Comparison of ENCODE assay signal across 14 cellular contexts in the genomic region with DNA sequence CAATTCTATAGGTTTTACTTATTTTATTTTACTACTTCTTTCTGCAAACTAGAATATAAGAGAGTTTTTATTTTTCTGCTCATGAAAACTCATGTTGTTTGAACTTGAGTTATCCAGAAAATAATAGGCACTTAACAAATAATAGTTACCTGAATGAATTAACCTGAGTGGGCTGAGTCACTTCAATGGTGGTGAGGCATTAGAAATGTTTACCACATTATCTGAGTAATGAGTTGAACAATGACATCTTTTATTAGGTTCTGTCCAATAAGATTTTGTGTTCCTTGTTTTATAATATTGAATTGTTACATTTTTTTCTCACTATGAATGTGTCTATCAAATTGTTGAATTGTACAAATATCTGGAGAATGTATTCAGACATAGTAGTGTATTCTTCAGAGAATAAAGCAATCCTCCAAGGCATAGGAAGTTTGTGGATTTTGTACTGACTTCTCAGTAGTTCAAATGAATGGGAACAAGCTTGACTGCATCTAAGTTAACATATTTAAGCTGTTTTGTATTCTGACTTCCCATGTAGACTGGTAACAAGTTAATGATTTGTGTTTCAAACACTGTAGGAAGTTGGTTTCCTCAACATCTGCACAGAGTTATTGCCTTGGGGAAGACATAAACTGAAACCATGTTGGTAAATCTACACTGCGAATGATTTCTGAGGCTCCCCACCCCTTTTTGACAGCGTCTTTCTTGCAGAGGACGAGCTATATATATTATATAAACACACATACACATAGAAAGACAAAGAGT.
DNase-seq lines count a peak whose midpoint lies in the region; ATAC-seq lines count a peak whose summit lies in the region.
"Had no signal": no experiment of that assay in that cellular context is flagged by ENCODE, and none has a peak within 500 bp of the region (broad histone marks: within the 10 kb centered on the region; RNA-seq: fewer than 3 reads in every experiment).

No MANE protein-coding gene starts in this region.

- no peaks in the 10 kb centered on the region for H3K36me3 Mint-ChIP-seq in activated CD8-positive, alpha-beta memory T cell treated with anti-CD3 and anti-CD28 coated beads, Interleukin-2, amount 10 ng/mL, durations not matched to agents 7 days and 5 days
- H3K36me3 Mint-ChIP-seq: activated naive CD4-positive, alpha-beta T cell treated with anti-CD3 and anti-CD28 coated beads, Interleukin-2, amount 10 ng/mL, durations not matched to agents 7 days and 5 days; stimulated activated effector memory CD8-positive, alpha-beta T cell treated with anti-CD3 and anti-CD28 coated beads, Interleukin-12 subunit alpha, Interleukin-12 subunit beta, amount 100 ng/mL, for 72 hours had no signal

- ATAC-seq in GM18498 (IDR thresholded peaks at IDR 0.05; ENCODE audit: unreplicated experiment) (peak; percentile 66), GM21367 (IDR thresholded peaks at IDR 0.05; ENCODE audit: unreplicated experiment) (peak; percentile 71), HG03064 (IDR thresholded peaks at IDR 0.05; ENCODE audit: low read depth, unreplicated experiment) (peak; percentile 89), GM21526 (IDR thresholded peaks at IDR 0.05; ENCODE audit: low FRiP score, unreplicated experiment) (no peak)
- no peak for ATAC-seq in activated CD8-positive, alpha-beta memory T cell treated with anti-CD3 and anti-CD28 coated beads, Interleukin-2, amount 10 ng/mL, durations not matched to agents 7 days and 5 days
- ATAC-seq: stimulated activated effector memory CD8-positive, alpha-beta T cell treated with anti-CD3 and anti-CD28 coated beads, Interleukin-12 subunit alpha, Interleukin-12 subunit beta, amount 100 ng/mL, for 72 hours had no signal

- peak; percentile 0 for DNase-seq in RPMI7951 (ENCODE audit: low read depth)
- DNase-seq in activated CD8-positive, alpha-beta memory T cell treated with anti-CD3 and anti-CD28 coated beads, Interleukin-2, amount 10 ng/mL, durations not matched to agents 7 days and 5 days: no peak
- no peak for DNase-seq in SIG-M5 (lab: John Stamatoyannopoulos, UW)
- DNase-seq in effector CD4-positive, alpha-beta T cell: no peak
- DNase-seq: activated naive CD4-positive, alpha-beta T cell treated with anti-CD3 and anti-CD28 coated beads, Interleukin-2, amount 10 ng/mL, durations not matched to agents 7 days and 5 days; Caco-2; endodermal cell; OCI-M1; T-helper 9 cell had no signal

- peaks cover 4% of the 10 kb centered on the region for H3K4me1 Mint-ChIP-seq in activated CD8-positive, alpha-beta memory T cell treated with anti-CD3 and anti-CD28 coated beads, Interleukin-2, amount 10 ng/mL, durations not matched to agents 7 days and 5 days
- H3K4me1 Mint-ChIP-seq: activated naive CD4-positive, alpha-beta T cell treated with anti-CD3 and anti-CD28 coated beads, Interleukin-2, amount 10 ng/mL, durations not matched to agents 7 days and 5 days; endodermal cell; stimulated activated effector memory CD8-positive, alpha-beta T cell treated with anti-CD3 and anti-CD28 coated beads, Interleukin-12 subunit alpha, Interleukin-12 subunit beta, amount 100 ng/mL, for 72 hours had no signal

- H3K27me3 Mint-ChIP-seq in activated CD8-positive, alpha-beta memory T cell treated with anti-CD3 and anti-CD28 coated beads, Interleukin-2, amount 10 ng/mL, durations not matched to agents 7 days and 5 days: no peaks in the 10 kb centered on the region
- H3K27me3 Mint-ChIP-seq: activated naive CD4-positive, alpha-beta T cell treated with anti-CD3 and anti-CD28 coated beads, Interleukin-2, amount 10 ng/mL, durations not matched to agents 7 days and 5 days had no signal

- no peak overlapping the region for H3K27ac Mint-ChIP-seq in activated CD8-positive, alpha-beta memory T cell treated with anti-CD3 and anti-CD28 coated beads, Interleukin-2, amount 10 ng/mL, durations not matched to agents 7 days and 5 days
- H3K27ac Mint-ChIP-seq: activated naive CD4-positive, alpha-beta T cell treated with anti-CD3 and anti-CD28 coated beads, Interleukin-2, amount 10 ng/mL, durations not matched to agents 7 days and 5 days; endodermal cell; stimulated activated effector memory CD8-positive, alpha-beta T cell treated with anti-CD3 and anti-CD28 coated beads, Interleukin-12 subunit alpha, Interleukin-12 subunit beta, amount 100 ng/mL, for 72 hours had no signal

- CTCF ChIA-PET in activated CD8-positive, alpha-beta memory T cell treated with anti-CD3 and anti-CD28 coated beads, Interleukin-2, amount 10 ng/mL, durations not matched to agents 7 days and 5 days (lab: Charles Lee): no interaction called here

- H3K4me3 Mint-ChIP-seq in activated CD8-positive, alpha-beta memory T cell treated with anti-CD3 and anti-CD28 coated beads, Interleukin-2, amount 10 ng/mL, durations not matched to agents 7 days and 5 days: no peak overlapping the region
- H3K4me3 Mint-ChIP-seq: activated naive CD4-positive, alpha-beta T cell treated with anti-CD3 and anti-CD28 coated beads, Interleukin-2, amount 10 ng/mL, durations not matched to agents 7 days and 5 days; endodermal cell; stimulated activated effector memory CD8-positive, alpha-beta T cell treated with anti-CD3 and anti-CD28 coated beads, Interleukin-12 subunit alpha, Interleukin-12 subunit beta, amount 100 ng/mL, for 72 hours had no signal

- H3K9me3 Mint-ChIP-seq in activated CD8-positive, alpha-beta memory T cell treated with anti-CD3 and anti-CD28 coated beads, Interleukin-2, amount 10 ng/mL, durations not matched to agents 7 days and 5 days (ENCODE audit: low read depth): peaks cover 5% of the 10 kb centered on the region
- H3K9me3 Mint-ChIP-seq: endodermal cell had no signal

Comparison
In these comparisons a context has a peak if more than half of its experiments do, and no peak if none do; other contexts are left out.
1. ATAC-seq: peak in GM18498 (single experiment), GM21367 (single experiment) and HG03064 (single experiment); none in activated CD8-positive, alpha-beta memory T cell treated with anti-CD3 and anti-CD28 coated beads, Interleukin-2, amount 10 ng/mL, durations not matched to agents 7 days and 5 days (single experiment) and GM21526 (single experiment).